In the genomic region with DNA sequence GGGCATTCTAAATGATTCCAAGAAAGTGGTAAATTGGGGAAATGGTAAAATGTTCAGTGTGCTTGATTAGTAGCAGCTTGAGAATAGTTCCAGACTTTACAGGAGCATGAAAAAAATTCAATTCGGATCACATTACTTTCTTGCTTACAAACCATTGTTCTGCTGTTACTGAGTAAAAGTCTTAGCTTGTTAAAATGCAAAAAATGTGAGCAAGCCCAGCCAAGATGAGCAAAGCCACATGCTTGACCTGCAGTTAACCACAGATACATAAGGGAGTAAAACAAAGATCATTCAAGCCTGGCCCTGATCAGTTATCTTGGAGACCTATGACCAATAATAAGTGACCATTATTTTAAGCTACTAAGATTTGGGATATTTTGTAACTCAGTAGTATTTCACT, we compare ENCODE assay signal across 14 cellular contexts.
DNase-seq lines count a peak whose midpoint lies in the region; ATAC-seq and TF ChIP-seq lines count a peak whose summit lies in the region.
"Had no signal": no experiment of that assay in that cellular context is flagged by ENCODE, and none has a peak within 500 bp of the region (broad histone marks: within the 10 kb centered on the region; RNA-seq: fewer than 3 reads in every experiment).

No MANE protein-coding gene starts in this region.

- H3K4me3 ChIP-seq in fibroblast of mammary gland (ENCODE audit: control insufficient read depth, low read depth, low read length), result no peak overlapping the region
- H3K4me3 ChIP-seq: neural progenitor cell, uterus had no signal

- no peak for TF ChIP-seq CTCF in fibroblast of mammary gland (conservative IDR thresholded peaks at IDR 0.05; ENCODE audit: control insufficient read depth, insufficient read depth, low read depth, low read length)

- DNase-seq in GM04504 (ENCODE audit: low read depth) (peak; percentile 35), RPMI7951 (ENCODE audit: low read depth) (peak; percentile 76), fibroblast of mammary gland (ENCODE audit: low read depth) (peak; percentile 70), renal cortical epithelial cell (ENCODE audit: low read depth) (peak; percentile 85), NCI-H82 treated with DMSO at 0.1 percent for 48 hours (lab: John Stamatoyannopoulos, UW; ENCODE audit: unreplicated experiment) (no peak), HuH-7.5 (ENCODE audit: low spot score) (no peak)
- DNase-seq: activated CD8-positive, alpha-beta T cell treated with anti-CD3 and anti-CD28 coated beads, Interleukin-2, amount 10 ng/mL, durations not matched to agents 7 days and 5 days; activated gamma-delta T cell treated with Interleukin-2 at 50 U/mL for 16 hours; NK-92 treated with Interleukin-12 subunit alpha and Interleukin-12 subunit beta, amount 100 ng/mL, for 24 hours; stimulated activated naive CD8-positive, alpha-beta T cell treated with anti-CD3 and anti-CD28 coated beads, Interleukin-15, Interleukin-2, amounts not matched to agents 100 U/mL and 50 U/mL, for 24 hours; uterus had no signal

- no peak for ATAC-seq in GM21529 (IDR thresholded peaks at IDR 0.05; ENCODE audit: unreplicated experiment)
- ATAC-seq: activated CD8-positive, alpha-beta T cell treated with anti-CD3 and anti-CD28 coated beads, Interleukin-2, amount 10 ng/mL, durations not matched to agents 7 days and 5 days; sciatic nerve; stimulated activated naive CD8-positive, alpha-beta T cell treated with anti-CD3 and anti-CD28 coated beads, Interleukin-15, Interleukin-2, amounts not matched to agents 100 U/mL and 50 U/mL, for 24 hours had no signal

Comparison
In these comparisons a context has a peak if more than half of its experiments do, and no peak if none do; other contexts are left out.
1. DNase-seq: peak in GM04504 (single experiment), RPMI7951 (single experiment), fibroblast of mammary gland (single experiment) and renal cortical epithelial cell (single experiment); none in NCI-H82 treated with DMSO at 0.1 percent for 48 hours (single experiment) and HuH-7.5 (single experiment).